Comparison of ENCODE assay signal across 12 cellular contexts in genomic region chr1:31482478-31483011, GRCh38.
DNase-seq lines count a peak whose midpoint lies in the region; ATAC-seq, FAIRE-seq and TF ChIP-seq lines count a peak whose summit lies in the region.
"Had no signal": no experiment of that assay in that cellular context is flagged by ENCODE, and none has a peak within 500 bp of the region (broad histone marks: within the 10 kb centered on the region; RNA-seq: fewer than 3 reads in every experiment).

No MANE protein-coding gene starts in this region.

- no peak for FAIRE-seq in small intestine (lab: Jason Lieb, UNC)

- CTCF ChIA-PET in activated CD8-positive, alpha-beta T cell treated with anti-CD3 and anti-CD28 coated beads for 36 hours (lab: Charles Lee): interaction anchor here (0.6 to 1.4 kb wide), 3 partner anchors 67 to 342 kb away, joined by 3 to 4 read pairs (median 3); no protein-coding TSS in a partner anchor

- no peaks in the 10 kb centered on the region for H3K27me3 Mint-ChIP-seq in dendritic cell treated with granulocyte-macrophage colony-stimulating factor and Interleukin-4, amounts not matched to agents 40 ng/mL and 50 ng/mL, for 4 days
- H3K27me3 Mint-ChIP-seq in activated CD8-positive, alpha-beta T cell treated with anti-CD3 and anti-CD28 coated beads for 36 hours: peaks cover 6% of the 10 kb centered on the region

- H3K36me3 Mint-ChIP-seq in dendritic cell treated with granulocyte-macrophage colony-stimulating factor and Interleukin-4, amounts not matched to agents 40 ng/mL and 50 ng/mL, for 4 days (ENCODE audit: low read depth): no peaks in the 10 kb centered on the region
- no peaks in the 10 kb centered on the region for H3K36me3 Mint-ChIP-seq in activated CD8-positive, alpha-beta T cell treated with anti-CD3 and anti-CD28 coated beads for 36 hours (ENCODE audit: low read depth)

- no peak overlapping the region for H3K4me3 Mint-ChIP-seq in dendritic cell treated with granulocyte-macrophage colony-stimulating factor and Interleukin-4, amounts not matched to agents 40 ng/mL and 50 ng/mL, for 4 days
- no peak overlapping the region for H3K4me3 Mint-ChIP-seq in activated CD8-positive, alpha-beta T cell treated with anti-CD3 and anti-CD28 coated beads for 36 hours
- H3K4me3 Mint-ChIP-seq: naive thymus-derived CD8-positive, alpha-beta T cell had no signal

- no peak for TF ChIP-seq CTCF in tibial artery (IDR thresholded peaks at IDR 0.05)
- no peak for TF ChIP-seq CTCF in activated CD8-positive, alpha-beta T cell treated with anti-CD3 and anti-CD28 coated beads for 36 hours (IDR thresholded peaks at IDR 0.05)

- H3K4me3 ChIP-seq in small intestine (ENCODE audit: low read depth in 1 of 2, low read length in 2 of 2) (no peak overlapping the region), tibial artery (no peak overlapping the region)

- H3K27ac Mint-ChIP-seq in dendritic cell treated with granulocyte-macrophage colony-stimulating factor and Interleukin-4, amounts not matched to agents 40 ng/mL and 50 ng/mL, for 4 days: peak overlapping the region; percentile 97
- H3K27ac Mint-ChIP-seq in activated CD8-positive, alpha-beta T cell treated with anti-CD3 and anti-CD28 coated beads for 36 hours: no peak overlapping the region
- H3K27ac Mint-ChIP-seq: naive thymus-derived CD8-positive, alpha-beta T cell had no signal

- H3K27ac ChIP-seq in small intestine (ENCODE audit: low read depth in 1 of 2, low read length in 1 of 2) (peak overlapping the region; percentile 39 to 81), tibial artery (no peak overlapping the region)

- WGBS in small intestine, 3 donors: 31 to 69% (median 40%) methylated on average over 4 to 6 of the region's 6 CpGs

- POLR2A ChIA-PET in activated CD8-positive, alpha-beta T cell treated with anti-CD3 and anti-CD28 coated beads for 36 hours (lab: Charles Lee): no interaction called here

- peaks cover 0 to 1% of the 10 kb centered on the region in 2 donors for H3K27me3 ChIP-seq in small intestine (ENCODE audit: control insufficient read depth in 2 of 2, insufficient read depth in 2 of 2, low read length in 2 of 2)
- peaks cover 0 to 4% of the 10 kb centered on the region in 2 donors for H3K27me3 ChIP-seq in tibial artery

- ATAC-seq in GM18909 (IDR thresholded peaks at IDR 0.05; ENCODE audit: poor library complexity, unreplicated experiment) (peak; percentile 37), HG03354 (IDR thresholded peaks at IDR 0.05; ENCODE audit: poor library complexity, severe bottlenecking, unreplicated experiment) (peak; percentile 35), HG03025 (IDR thresholded peaks at IDR 0.05; ENCODE audit: low FRiP score, unreplicated experiment) (no peak)
- ATAC-seq in activated CD8-positive, alpha-beta T cell treated with anti-CD3 and anti-CD28 coated beads for 36 hours: no peak
- ATAC-seq: naive thymus-derived CD8-positive, alpha-beta T cell had no signal

- H3K4me1 Mint-ChIP-seq in dendritic cell treated with granulocyte-macrophage colony-stimulating factor and Interleukin-4, amounts not matched to agents 40 ng/mL and 50 ng/mL, for 4 days (ENCODE audit: low read depth): peaks cover 44% of the 10 kb centered on the region
- peaks cover 5% of the 10 kb centered on the region for H3K4me1 Mint-ChIP-seq in activated CD8-positive, alpha-beta T cell treated with anti-CD3 and anti-CD28 coated beads for 36 hours (ENCODE audit: low read depth)

- H3K9me3 Mint-ChIP-seq in dendritic cell treated with granulocyte-macrophage colony-stimulating factor and Interleukin-4, amounts not matched to agents 40 ng/mL and 50 ng/mL, for 4 days: peaks cover 9% of the 10 kb centered on the region
- H3K9me3 Mint-ChIP-seq in activated CD8-positive, alpha-beta T cell treated with anti-CD3 and anti-CD28 coated beads for 36 hours: peaks cover 2% of the 10 kb centered on the region

- no peaks in the 10 kb centered on the region for H3K36me3 ChIP-seq in small intestine (ENCODE audit: control insufficient read depth in 2 of 2, insufficient read depth in 2 of 2, low read length in 2 of 2)
- no peaks in the 10 kb centered on the region for H3K36me3 ChIP-seq in tibial artery

- H3K9me3 ChIP-seq in small intestine (ENCODE audit: control insufficient read depth, low read depth): no peaks in the 10 kb centered on the region
- no peaks in the 10 kb centered on the region for H3K9me3 ChIP-seq in tibial artery

- intact Hi-C loops in dendritic cell treated with granulocyte-macrophage colony-stimulating factor and Interleukin-4, amounts not matched to agents 40 ng/mL and 50 ng/mL, for 4 days (cut with micrococcal nuclease): loop anchor here (2.0 kb wide), 1 partner anchor 42 kb away; no protein-coding TSS in a partner anchor
- intact Hi-C loops in tibial artery (cut with DNase I; ENCODE audit: low total_unique reads): no loop called here
- intact Hi-C loops in activated CD8-positive, alpha-beta T cell treated with anti-CD3 and anti-CD28 coated beads for 36 hours (cut with micrococcal nuclease): no loop called here

- H3K4me1 ChIP-seq in small intestine (ENCODE audit: control insufficient read depth in 2 of 2, insufficient read depth in 1 of 2, low read depth in 1 of 2, low read length in 1 of 2): peaks cover 0 to 5% of the 10 kb centered on the region in 2 donors
- no peaks in the 10 kb centered on the region for H3K4me1 ChIP-seq in tibial artery

- DNase-seq in small intestine (peak; percentile 86), tibial artery (no peak), NCI-H2196 treated with DMSO at 0.1 percent for 48 hours (lab: John Stamatoyannopoulos, UW; ENCODE audit: unreplicated experiment) (no peak)
- no peak for DNase-seq in activated CD8-positive, alpha-beta T cell treated with anti-CD3 and anti-CD28 coated beads for 36 hours
- DNase-seq: cortex of kidney; MM.1S; naive thymus-derived CD8-positive, alpha-beta T cell; stimulated activated CD4-positive, alpha-beta T cell treated with anti-CD3 and anti-CD28 coated beads, Interleukin-4, amount 100 ng/mL, for 24 hours had no signal

Comparison
In these comparisons a context has a peak if more than half of its experiments do, and no peak if none do; other contexts are left out.
1. ATAC-seq: peak in GM18909 (single experiment) and HG03354 (single experiment); none in HG03025 (single experiment) and activated CD8-positive, alpha-beta T cell treated with anti-CD3 and anti-CD28 coated beads for 36 hours (single experiment).
2. H3K27ac ChIP-seq: peak in small intestine (2 of 2); none in tibial artery (0 of 2).